In genomic region chr10:15344876-15345285, GRCh38 we compare ENCODE assay signal across 9 cellular contexts. TPM values are rescaled to one million over a fixed set of nuclear protein-coding genes. Genes with fewer than 3 reads are reported as not detected.
DNase-seq lines count a peak whose midpoint lies in the region; TF ChIP-seq lines count a peak whose summit lies in the region.
"Had no signal": no experiment of that assay in that cellular context is flagged by ENCODE, and none has a peak within 500 bp of the region (broad histone marks: within the 10 kb centered on the region; RNA-seq: fewer than 3 reads in every experiment).

No MANE protein-coding gene starts in this region.

- TF ChIP-seq CTCF in RWPE1 (conservative IDR thresholded peaks at IDR 0.05; ENCODE audit: low read depth) (no peak), fibroblast of the aortic adventitia (IDR thresholded peaks at IDR 0.05; ENCODE audit: insufficient read depth, low read length) (no peak)

- no peaks in the 10 kb centered on the region for H3K9me2 ChIP-seq in Karpas-422 (replicated peaks; ENCODE audit: insufficient read depth, low read length)

- DNase-seq in Karpas-422 = peak; percentile 53
- peak; percentile 24 for DNase-seq in RWPE1 (ENCODE audit: low spot score)
- DNase-seq in fibroblast of the aortic adventitia (ENCODE audit: low read depth) = peak; percentile 51
- DNase-seq in skeletal muscle cell (ENCODE audit: low read depth) = peak; percentile 41
- no peak for DNase-seq in NCI-H82 (lab: John Stamatoyannopoulos, UW)
- no peak for DNase-seq in cerebellar cortex (ENCODE audit: low spot score)
- DNase-seq in NCI-H2227 treated with DMSO at 0.1 percent for 48 hours (lab: John Stamatoyannopoulos, UW) = no peak
- DNase-seq in activated T-cell treated with anti-CD3 and anti-CD28 coated beads, Interleukin-2, amount 50 U/mL, for 48 hours = no peak
- DNase-seq: activated CD8-positive, alpha-beta T cell treated with anti-CD3 and anti-CD28 coated beads, Interleukin-2, amount 10 ng/mL, durations not matched to agents 7 days and 5 days had no signal

- H3K4me3 ChIP-seq in Karpas-422 (ENCODE audit: low read length) (no peak overlapping the region), fibroblast of the aortic adventitia (ENCODE audit: low read depth, low read length) (no peak overlapping the region), skeletal muscle cell (ENCODE audit: low read depth, low read length) (no peak overlapping the region)

- no peaks in the 10 kb centered on the region for H3K9me3 ChIP-seq in Karpas-422 (ENCODE audit: low read length)

- H4K20me1 ChIP-seq in Karpas-422 (ENCODE audit: insufficient read depth, low read depth, low read length) = no peaks in the 10 kb centered on the region

- no peak overlapping the region for H2AFZ ChIP-seq in Karpas-422 (ENCODE audit: low read length)

- H3K4me2 ChIP-seq in Karpas-422 (ENCODE audit: low read depth, low read length, poor library complexity, severe bottlenecking) = no peak overlapping the region

- no peaks in the 10 kb centered on the region for H3K27me3 ChIP-seq in Karpas-422 (ENCODE audit: low read length)

- no peak overlapping the region for H3K9ac ChIP-seq in Karpas-422 (ENCODE audit: low read length)

- no peaks in the 10 kb centered on the region for H3K36me3 ChIP-seq in Karpas-422 (ENCODE audit: insufficient read depth, low read length)

- peaks cover 7% of the 10 kb centered on the region for H3K4me1 ChIP-seq in Karpas-422 (ENCODE audit: low read length)

- H3K27ac ChIP-seq in Karpas-422 (ENCODE audit: low read length) = no peak overlapping the region
- H3K27ac ChIP-seq in RWPE1 = no peak overlapping the region

- POLR2A ChIA-PET in RWPE1 (lab: Yijun Ruan, JAX; ENCODE audit: low non-redundant PET) = no interaction called here

- CTCF ChIA-PET in RWPE1 (lab: Yijun Ruan, JAX) = interaction anchor here (0.6 kb wide), 1 partner anchor 203 kb away, joined by 3 read pairs; no protein-coding TSS in a partner anchor

- H3K79me2 ChIP-seq in Karpas-422 (ENCODE audit: low read length) = no peaks in the 10 kb centered on the region

RNA-seq across cellular contexts. Expression of gene FAM171A1, which starts 26.2 kb away (rescaled TPM):
- not detected in 2 replicates for total RNA-seq in Karpas-422 (2014; rRNA removed; shearing (Covaris generic); ENCODE audit: low replicate concordance)
- 32.9 and 43.6 TPM in 2 replicates for total RNA-seq in fibroblast of the aortic adventitia (ENCODE audit: low replicate concordance)

Comparison
In these comparisons a context has a peak if more than half of its experiments do, and no peak if none do; other contexts are left out.
1. DNase-seq: peak in Karpas-422 (single experiment), RWPE1 (single experiment), fibroblast of the aortic adventitia (single experiment) and skeletal muscle cell (single experiment); none in NCI-H82 (single experiment), cerebellar cortex (single experiment), NCI-H2227 treated with DMSO at 0.1 percent for 48 hours (single experiment) and activated T-cell treated with anti-CD3 and anti-CD28 coated beads, Interleukin-2, amount 50 U/mL, for 48 hours (0 of 2).
2. RNA of gene FAM171A1, which starts 26.2 kb away (total RNA-seq): 32.9 to 43.6 TPM in fibroblast of the aortic adventitia; not detected in Karpas-422; every median in the first group is over 10 times any median in the second.